In the genomic region with DNA sequence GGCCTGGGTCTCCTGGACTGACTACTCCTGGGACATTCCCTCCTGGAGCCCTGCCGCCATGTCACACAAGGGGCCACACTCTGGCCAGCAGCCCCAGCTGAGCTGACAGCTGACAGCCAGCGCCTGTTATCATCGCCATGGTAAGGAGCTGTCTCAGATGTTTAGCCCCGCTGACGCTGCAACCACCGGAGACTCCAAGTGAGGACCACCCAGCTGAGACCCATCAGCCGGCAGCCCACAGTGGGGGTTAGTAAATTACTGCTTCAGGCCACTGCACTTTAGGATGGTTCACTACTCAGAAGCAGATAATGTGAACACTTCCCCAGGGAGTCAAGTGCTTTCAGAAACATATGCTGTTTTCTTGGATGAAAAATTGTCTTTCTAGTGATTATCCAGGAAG, we compare ENCODE assay signal across 16 cellular contexts. TPM values are rescaled to one million over a fixed set of nuclear protein-coding genes. Genes with fewer than 3 reads are reported as not detected.
A peak's percentile ranks its signal among the peaks of the same experiment; 100 is the strongest.
DNase-seq lines count a peak whose midpoint lies in the region; FAIRE-seq and TF ChIP-seq lines count a peak whose summit lies in the region.
"Had no signal": no experiment of that assay in that cellular context is flagged by ENCODE, and none has a peak within 500 bp of the region (broad histone marks: within the 10 kb centered on the region; RNA-seq: fewer than 3 reads in every experiment).

No MANE protein-coding gene starts in this region.

- dilution Hi-C loops in keratinocyte (cut with MboI; ENCODE audit: extremely low pct_ligation_motif_present, low sequenced_read_pairs), result no loop called here

- no peaks in the 10 kb centered on the region for H3K27me3 ChIP-seq in keratinocyte (ENCODE audit: control insufficient read depth, extremely low read depth, insufficient read depth, low read length)
- H3K27me3 ChIP-seq in subcutaneous abdominal adipose tissue (ENCODE audit: control insufficient read depth in 5 of 5, insufficient read depth in 4 of 5, low read length in 5 of 5), result peaks cover 0 to 2% (median 0%) of the 10 kb centered on the region in 5 donors
- H3K27me3 ChIP-seq: esophagus squamous epithelium, uterus had no signal

- no peaks in the 10 kb centered on the region for H4K20me1 ChIP-seq in keratinocyte (ENCODE audit: control insufficient read depth, extremely low read depth, insufficient read depth, low read length)

- no peak overlapping the region for H2AFZ ChIP-seq in keratinocyte (ENCODE audit: control insufficient read depth, low read length)

- H3K9me1 ChIP-seq in keratinocyte (ENCODE audit: control insufficient read depth, extremely low read depth, insufficient read depth, low read length), result no peaks in the 10 kb centered on the region

- H3K27ac Mint-ChIP-seq in chondrocyte (ENCODE audit: unreplicated experiment), result peak overlapping the region; percentile 83
- H3K27ac Mint-ChIP-seq in activated T-cell treated with anti-CD3 and anti-CD28 coated beads, Interleukin-2, amount 50 U/mL, for 24 hours, result no peak overlapping the region
- H3K27ac Mint-ChIP-seq: activated naive CD4-positive, alpha-beta T cell treated with anti-CD3 and anti-CD28 coated beads, Interleukin-2, amount 50 U/mL, for 24 hours had no signal

- H3K36me3 ChIP-seq in keratinocyte (ENCODE audit: control insufficient read depth in 2 of 2, extremely low read depth in 1 of 2, insufficient read depth in 2 of 2, low read length in 2 of 2) (no peaks in the 10 kb centered on the region), subcutaneous abdominal adipose tissue (ENCODE audit: control insufficient read depth in 5 of 5, insufficient read depth in 5 of 5, low read length in 5 of 5) (no peaks in the 10 kb centered on the region)
- H3K36me3 ChIP-seq: esophagus squamous epithelium, uterus had no signal

- H3K4me3 Mint-ChIP-seq in chondrocyte (ENCODE audit: unreplicated experiment), result no peak overlapping the region
- H3K4me3 Mint-ChIP-seq in activated T-cell treated with anti-CD3 and anti-CD28 coated beads, Interleukin-2, amount 50 U/mL, for 24 hours, result no peak overlapping the region
- H3K4me3 Mint-ChIP-seq: activated naive CD4-positive, alpha-beta T cell treated with anti-CD3 and anti-CD28 coated beads, Interleukin-2, amount 50 U/mL, for 24 hours; CD14-positive monocyte; WTC11 had no signal

- TF ChIP-seq CTCF in chondrocyte (IDR thresholded peaks at IDR 0.05) (no peak), keratinocyte (optimal IDR thresholded peaks at IDR 0.05 in 1 of 3, IDR thresholded peaks at IDR 0.05 in 1 of 3, conservative IDR thresholded peaks at IDR 0.05 in 1 of 3; ENCODE audit: extremely low read depth in 1 of 3, insufficient read depth in 2 of 3, low read length in 3 of 3) (no peak)

- H3K27ac ChIP-seq in keratinocyte (ENCODE audit: control insufficient read depth, insufficient read depth, low read length) (peak overlapping the region; percentile 63), subcutaneous abdominal adipose tissue (ENCODE audit: low read depth, low read length) (peak overlapping the region; percentile 55)

- H3K9ac ChIP-seq in keratinocyte (ENCODE audit: control insufficient read depth, extremely low read depth, insufficient read depth, low read length) (no peak overlapping the region), subcutaneous abdominal adipose tissue (ENCODE audit: low read length in 5 of 5) (no peak overlapping the region)

- no peak for FAIRE-seq in keratinocyte (lab: Jason Lieb, UNC)
- FAIRE-seq: colon, GM12892 had no signal

- H3K4me1 Mint-ChIP-seq in chondrocyte (ENCODE audit: low read depth), result peaks cover 34% of the 10 kb centered on the region
- H3K4me1 Mint-ChIP-seq in activated T-cell treated with anti-CD3 and anti-CD28 coated beads, Interleukin-2, amount 50 U/mL, for 24 hours (ENCODE audit: low read depth), result peaks cover 7% of the 10 kb centered on the region
- H3K4me1 Mint-ChIP-seq: activated naive CD4-positive, alpha-beta T cell treated with anti-CD3 and anti-CD28 coated beads, Interleukin-2, amount 50 U/mL, for 24 hours had no signal

- H3K36me3 Mint-ChIP-seq in chondrocyte (ENCODE audit: low read depth), result no peaks in the 10 kb centered on the region
- no peaks in the 10 kb centered on the region for H3K36me3 Mint-ChIP-seq in activated T-cell treated with anti-CD3 and anti-CD28 coated beads, Interleukin-2, amount 50 U/mL, for 24 hours (ENCODE audit: low read depth)
- H3K36me3 Mint-ChIP-seq: activated naive CD4-positive, alpha-beta T cell treated with anti-CD3 and anti-CD28 coated beads, Interleukin-2, amount 50 U/mL, for 24 hours; WTC11 had no signal

- no peaks in the 10 kb centered on the region for H3K79me2 ChIP-seq in keratinocyte (ENCODE audit: control insufficient read depth, insufficient read depth, low read length)

- H3K9me3 ChIP-seq in keratinocyte (ENCODE audit: control insufficient read depth, low read depth, low read length) (no peaks in the 10 kb centered on the region), subcutaneous abdominal adipose tissue (ENCODE audit: control insufficient read depth in 5 of 5, low read length in 5 of 5) (no peaks in the 10 kb centered on the region)
- H3K9me3 ChIP-seq: esophagus squamous epithelium, uterus had no signal

- H3K4me2 ChIP-seq in keratinocyte (ENCODE audit: control insufficient read depth, extremely low read depth, insufficient read depth, low read depth, low read length), result no peak overlapping the region

- H3K4me3 ChIP-seq in keratinocyte (ENCODE audit: control insufficient read depth in 2 of 3, extremely low read depth in 1 of 3, insufficient read depth in 2 of 3, low read depth in 1 of 3, low read length in 3 of 3) (no peak overlapping the region), subcutaneous abdominal adipose tissue (ENCODE audit: low read depth in 1 of 5, low read length in 5 of 5) (no peak overlapping the region)
- H3K4me3 ChIP-seq: esophagus squamous epithelium, uterus had no signal

- no peaks in the 10 kb centered on the region for H3K9me3 Mint-ChIP-seq in chondrocyte (ENCODE audit: low read depth)
- no peaks in the 10 kb centered on the region for H3K9me3 Mint-ChIP-seq in activated T-cell treated with anti-CD3 and anti-CD28 coated beads, Interleukin-2, amount 50 U/mL, for 24 hours
- H3K9me3 Mint-ChIP-seq: activated naive CD4-positive, alpha-beta T cell treated with anti-CD3 and anti-CD28 coated beads, Interleukin-2, amount 50 U/mL, for 24 hours; WTC11 had no signal

- no peaks in the 10 kb centered on the region for H3K27me3 Mint-ChIP-seq in chondrocyte (ENCODE audit: low read depth)
- no peaks in the 10 kb centered on the region for H3K27me3 Mint-ChIP-seq in activated T-cell treated with anti-CD3 and anti-CD28 coated beads, Interleukin-2, amount 50 U/mL, for 24 hours
- H3K27me3 Mint-ChIP-seq: activated naive CD4-positive, alpha-beta T cell treated with anti-CD3 and anti-CD28 coated beads, Interleukin-2, amount 50 U/mL, for 24 hours had no signal

- DNase-seq in NCI-H2227 (lab: John Stamatoyannopoulos, UW; ENCODE audit: unreplicated experiment), result peak; percentile 75
- DNase-seq in chondrocyte (ENCODE audit: low spot score), result no peak
- DNase-seq in keratinocyte (ENCODE audit: low read depth, low spot score), result no peak
- DNase-seq in DMS53 treated with DMSO at 0.1 percent for 48 hours (lab: John Stamatoyannopoulos, UW; ENCODE audit: unreplicated experiment), result no peak
- DNase-seq in activated T-cell treated with anti-CD3 and anti-CD28 coated beads, Interleukin-2, amount 50 U/mL, for 24 hours, result no peak
- DNase-seq in DMS79 treated with DMSO at 0.1 percent for 48 hours (lab: John Stamatoyannopoulos, UW), result no peak
- DNase-seq: activated CD8-positive, alpha-beta memory T cell treated with anti-CD3 and anti-CD28 coated beads, Interleukin-2, amount 50 U/mL, for 4 hours; esophagus squamous epithelium; stimulated activated CD4-positive, alpha-beta T cell treated with anti-CD3 and anti-CD28 coated beads, Interleukin-4, amount 100 ng/mL, for 24 hours; uterus had no signal

- peaks cover 39% of the 10 kb centered on the region for H3K4me1 ChIP-seq in keratinocyte (ENCODE audit: control insufficient read depth, extremely low read depth, insufficient read depth, low read length)
- peaks cover 10 to 19% (median 15%) of the 10 kb centered on the region in 5 donors for H3K4me1 ChIP-seq in subcutaneous abdominal adipose tissue (ENCODE audit: control insufficient read depth in 5 of 5, insufficient read depth in 5 of 5, low read length in 5 of 5)
- H3K4me1 ChIP-seq: uterus had no signal

RNA-seq across cellular contexts. Expression of gene SPHK1, which starts 14.6 kb away (rescaled TPM):
- 5.8 to 12.8 TPM (median 12.7 TPM) in 3 replicates for total RNA-seq in chondrocyte
- 50.2 to 113 TPM (median 84.7 TPM) in 3 replicates for polyA plus RNA-seq in keratinocyte
- polyA plus RNA-seq in keratinocyte (2011; ENCODE audit: low read depth), result 4.9 TPM
- 41.7 and 116 TPM in 2 replicates for polyA plus RNA-seq in keratinocyte (2011; cell fraction: cytosol; rRNA removed)
- polyA plus RNA-seq in keratinocyte (2011; cell fraction: nucleus; rRNA removed), result 179 and 247 TPM in 2 replicates
- 23.9 and 135 TPM in 2 replicates for polyA plus RNA-seq in keratinocyte (2012; ENCODE audit: low replicate concordance)
- polyA minus RNA-seq in keratinocyte, result 27.7 to 97.1 TPM (median 35.6 TPM) in 3 replicates
- polyA minus RNA-seq in keratinocyte (2011; cell fraction: cytosol; rRNA and poly(A)+ RNA removed), result 66.0 TPM
- polyA minus RNA-seq in keratinocyte (2011; cell fraction: nucleus; rRNA and poly(A)+ RNA removed), result 47.3 and 50.2 TPM in 2 replicates

RNA-seq across cellular contexts. Expression of gene PRPSAP1, which starts 16.1 kb away (rescaled TPM):
- 41.4 to 59.0 TPM (median 55.3 TPM) in 3 replicates for total RNA-seq in chondrocyte
- 41.7 to 76.4 TPM (median 51.4 TPM) in 3 replicates for polyA plus RNA-seq in keratinocyte
- 10.8 TPM for polyA plus RNA-seq in keratinocyte (2011; ENCODE audit: low read depth)
- polyA plus RNA-seq in keratinocyte (2011; cell fraction: cytosol; rRNA removed), result 44.7 and 45.1 TPM in 2 replicates
- polyA plus RNA-seq in keratinocyte (2011; cell fraction: nucleus; rRNA removed), result 82.7 and 84.6 TPM in 2 replicates
- 29.8 and 39.2 TPM in 2 replicates for polyA plus RNA-seq in keratinocyte (2012; ENCODE audit: low replicate concordance)
- 26.4 to 62.1 TPM (median 61.3 TPM) in 3 replicates for polyA minus RNA-seq in keratinocyte
- polyA minus RNA-seq in keratinocyte (2011; cell fraction: cytosol; rRNA and poly(A)+ RNA removed), result 37.6 TPM
- 30.5 and 58.3 TPM in 2 replicates for polyA minus RNA-seq in keratinocyte (2011; cell fraction: nucleus; rRNA and poly(A)+ RNA removed)
